Comparison of ENCODE assay signal across 13 cellular contexts in genomic region chr4:13264126-13264525, GRCh38.
"Had no signal": no experiment of that assay in that cellular context is flagged by ENCODE, and none has a peak within 500 bp of the region (broad histone marks: within the 10 kb centered on the region; RNA-seq: fewer than 3 reads in every experiment).

No MANE protein-coding gene starts in this region.

- H3K4me3 ChIP-seq: gastroesophageal sphincter, mucosa of descending colon, ovary, transverse colon had no signal

- H3K27me3 ChIP-seq: gastroesophageal sphincter, ovary, transverse colon had no signal

- H3K4me3 Mint-ChIP-seq: activated naive CD4-positive, alpha-beta T cell treated with anti-CD3 and anti-CD28 coated beads, Interleukin-2, amount 50 U/mL, for 24 hours; endodermal cell; naive thymus-derived CD4-positive, alpha-beta T cell; T-helper 1 cell treated with Interleukin-12 subunit alpha and Interleukin-12 subunit beta and Interleukin-4 antibody, amounts not matched to agents 30 μg/mL and 1 μg/mL, for 36 hours had no signal

- H3K4me1 ChIP-seq: gastroesophageal sphincter, transverse colon had no signal

- H3K4me1 Mint-ChIP-seq: activated naive CD4-positive, alpha-beta T cell treated with anti-CD3 and anti-CD28 coated beads, Interleukin-2, amount 50 U/mL, for 24 hours; naive thymus-derived CD4-positive, alpha-beta T cell had no signal

- H3K27ac Mint-ChIP-seq: activated naive CD4-positive, alpha-beta T cell treated with anti-CD3 and anti-CD28 coated beads, Interleukin-2, amount 50 U/mL, for 24 hours; endodermal cell; naive thymus-derived CD4-positive, alpha-beta T cell; T-helper 1 cell treated with Interleukin-12 subunit alpha and Interleukin-12 subunit beta and Interleukin-4 antibody, amounts not matched to agents 30 μg/mL and 1 μg/mL, for 36 hours had no signal

- H3K9me3 ChIP-seq: gastroesophageal sphincter, mucosa of descending colon, ovary, transverse colon had no signal

- H3K36me3 ChIP-seq: gastroesophageal sphincter, ovary, transverse colon had no signal

- H3K9me3 Mint-ChIP-seq: activated naive CD4-positive, alpha-beta T cell treated with anti-CD3 and anti-CD28 coated beads, Interleukin-2, amount 50 U/mL, for 24 hours; endodermal cell; naive thymus-derived CD4-positive, alpha-beta T cell had no signal

- H3K27ac ChIP-seq: gastroesophageal sphincter, ovary, transverse colon had no signal

- DNase-seq: activated effector memory CD4-positive, alpha-beta T cell treated with Interleukin-2 at 50 U/mL for 16 hours; activated T-cell treated with anti-CD3 and anti-CD28 coated beads for 4 hours; amygdala; endodermal cell; mucosa of descending colon; naive thymus-derived CD4-positive, alpha-beta T cell; ovary; stimulated activated CD4-positive, alpha-beta T cell treated with anti-CD3 and anti-CD28 coated beads, Interleukin-2, amount 100 ng/mL, for 48 hours; stimulated activated naive CD4-positive, alpha-beta T cell; transverse colon had no signal

- H3K27me3 Mint-ChIP-seq: activated naive CD4-positive, alpha-beta T cell treated with anti-CD3 and anti-CD28 coated beads, Interleukin-2, amount 50 U/mL, for 24 hours; naive thymus-derived CD4-positive, alpha-beta T cell had no signal
